ENCODE assay signal across 8 cellular contexts in genomic region chr12:121802843-121803698, GRCh38. TPM values are rescaled to one million over a fixed set of nuclear protein-coding genes. Genes with fewer than 3 reads are reported as not detected.
DNase-seq lines count a peak whose midpoint lies in the region; ATAC-seq, FAIRE-seq and TF ChIP-seq lines count a peak whose summit lies in the region.

No MANE protein-coding gene starts in this region.

- H3K27me3 ChIP-seq in ascending aorta = no peaks in the 10 kb centered on the region
- no peaks in the 10 kb centered on the region for H3K27me3 ChIP-seq in right atrium auricular region
- no peaks in the 10 kb centered on the region for H3K27me3 ChIP-seq in prostate gland (replicated peaks; ENCODE audit: insufficient read depth)

- TF ChIP-seq POLR2A in GM12891 (IDR thresholded peaks at IDR 0.05; ENCODE audit: low read depth, low read length) (peak; percentile 97), prostate gland (IDR thresholded peaks at IDR 0.05) (peak; percentile 94)

- H3K9me3 ChIP-seq in ascending aorta (no peaks in the 10 kb centered on the region), right atrium auricular region (no peaks in the 10 kb centered on the region), prostate gland (no peaks in the 10 kb centered on the region)

- H3K36me3 ChIP-seq in ascending aorta (peaks cover 3 to 4% of the 10 kb centered on the region in 2 donors), right atrium auricular region (peaks cover 12% of the 10 kb centered on the region), prostate gland (peaks cover 0 to 4% of the 10 kb centered on the region in 2 donors)

- TF ChIP-seq CTCF in ascending aorta (IDR thresholded peaks at IDR 0.05) (no peak), right atrium auricular region (IDR thresholded peaks at IDR 0.05) (no peak), prostate gland (IDR thresholded peaks at IDR 0.05) (no peak)

- H3K4me1 ChIP-seq in ascending aorta = peaks cover 6 to 31% of the 10 kb centered on the region in 2 donors
- peaks cover 0 to 63% of the 10 kb centered on the region in 2 donors for H3K4me1 ChIP-seq in right atrium auricular region
- H3K4me1 ChIP-seq in prostate gland (replicated peaks) = peaks cover 20% of the 10 kb centered on the region

- ATAC-seq in HG02885 (IDR thresholded peaks at IDR 0.05; ENCODE audit: poor library complexity, unreplicated experiment) = peak; percentile 46

- peak overlapping the region; percentile 94 to 98 for H3K4me3 ChIP-seq in ascending aorta
- H3K4me3 ChIP-seq in right atrium auricular region = peak overlapping the region; percentile 73 to 79
- peak overlapping the region; percentile 59 to 84 for H3K4me3 ChIP-seq in prostate gland

- FAIRE-seq in GM12891 (lab: Jason Lieb, UNC) = peak; percentile 88
- FAIRE-seq in urothelium cell line (lab: Jason Lieb, UNC) = no peak

- WGBS in prostate gland = 2% methylated on average over 65 of the region's 65 CpGs

- intact Hi-C loops in ascending aorta (cut with DNase I) = loop anchor here (5.0 kb wide), 2 partner anchors 176 to 219 kb away; partner anchors contain the start of genes BCL7A and ORAI1
- intact Hi-C loops in prostate gland (cut with DNase I) = loop anchor here (10.0 kb wide), 1 partner anchor 218 kb away; the partner anchor contains the start of gene KDM2B

- H3K27ac ChIP-seq in ascending aorta = peak overlapping the region; percentile 100
- H3K27ac ChIP-seq in right atrium auricular region = peak overlapping the region; percentile 100
- H3K27ac ChIP-seq in prostate gland = peak overlapping the region; percentile 98 to 100

- DNase-seq in GM12891 (ENCODE audit: insufficient read length, low spot score) = peak; percentile 77
- peak; percentile 91 for DNase-seq in NCI-H2029 (lab: John Stamatoyannopoulos, UW)
- DNase-seq in T-helper 22 cell (ENCODE audit: low read depth) = peak; percentile 76
- DNase-seq in ascending aorta (ENCODE audit: low spot score in 2 of 2) = peak; percentile 71 to 94
- peak; percentile 96 for DNase-seq in right atrium auricular region (ENCODE audit: low spot score)
- DNase-seq in prostate gland (ENCODE audit: low spot score) = peak; percentile 94
- peak; percentile 91 for DNase-seq in urothelium cell line (ENCODE audit: low spot score)

TF ChIP-seq in GM12891, 5 proteins besides CTCF, POLR2A, EP300 and RAD21:
- TF ChIP-seq TAF1 (IDR thresholded peaks at IDR 0.05; ENCODE audit: low read depth, low read length) = peak; percentile 95
- TF ChIP-seq POU2F2 (IDR thresholded peaks at IDR 0.05; ENCODE audit: low read depth, low read length) = peak; percentile 59
- TF ChIP-seq PAX5 (IDR thresholded peaks at IDR 0.05; ENCODE audit: insufficient read depth, low read length, severe bottlenecking) = no peak
- peak; percentile 98 for TF ChIP-seq POLR2AphosphoS5 (IDR thresholded peaks at IDR 0.05; ENCODE audit: low read depth, low read length)
TF ChIP-seq in GM12891: peak in this region for 3.

RNA-seq across cellular contexts. Expression of gene SETD1B, which starts 0.7 kb away (rescaled TPM):
- 3.1 TPM for polyA plus RNA-seq in GM12891 (2012; ENCODE audit: low read depth, missing spikeins)
- total RNA-seq in ascending aorta = 22.7 TPM
- total RNA-seq in right atrium auricular region = 1 to 10 TPM; 6.0 to 9.3 TPM
- total RNA-seq in prostate gland = 10 to 100 TPM; 19.2 to 27.5 TPM

RNA-seq across cellular contexts. Expression of gene RHOF, which starts 9.6 kb away (rescaled TPM):
- polyA plus RNA-seq in GM12891 (2012; ENCODE audit: low read depth, missing spikeins) = 34.6 TPM
- total RNA-seq in ascending aorta = 1.9 TPM
- total RNA-seq in right atrium auricular region = 10 to 100 TPM in 1 of 2 donors, 1 to 10 TPM in 1; 7.3 to 21.9 TPM
- total RNA-seq in prostate gland = 10 to 100 TPM in 1 of 2 donors, 1 to 10 TPM in 1; 9.5 to 23.5 TPM

RNA-seq across cellular contexts. Expression of gene HPD, which starts 55.6 kb away (rescaled TPM):
- polyA plus RNA-seq in GM12891 (2012; ENCODE audit: low read depth, missing spikeins) = 0.49 TPM
- total RNA-seq in ascending aorta = 0.96 TPM
- 1 to 10 TPM in 1 of 2 donors, under 1 TPM in 1; 0.39 to 1.3 TPM for total RNA-seq in right atrium auricular region
- 1 to 10 TPM in 1 of 2 donors, under 1 TPM in 1; 0.41 to 4.0 TPM for total RNA-seq in prostate gland

Comparison
In these comparisons a context has a peak if more than half of its experiments do, and no peak if none do; other contexts are left out.
1. Peak in every context shown above with its lines: DNase-seq, ATAC-seq, H3K4me3 ChIP-seq and H3K27ac ChIP-seq.